ENCODE assay signal across 23 cellular contexts in genomic region chr15:99132122-99132521, GRCh38. TPM values are rescaled to one million over a fixed set of nuclear protein-coding genes. Genes with fewer than 3 reads are reported as not detected.
DNase-seq lines count a peak whose midpoint lies in the region; ATAC-seq, FAIRE-seq and TF ChIP-seq lines count a peak whose summit lies in the region.
"Had no signal": no experiment of that assay in that cellular context is flagged by ENCODE, and none has a peak within 500 bp of the region (broad histone marks: within the 10 kb centered on the region; RNA-seq: fewer than 3 reads in every experiment).

No MANE protein-coding gene starts in this region.

- in situ Hi-C loops in mammary epithelial cell (cut with MboI; ENCODE audit: low sequenced_read_pairs in 2 of 2): no loop called here
- in situ Hi-C loops in HepG2 (cut with HindIII; ENCODE audit: extremely low pct_ligation_motif_present, low pct_unique_long_range_greater_than_20kb): no loop called here
- in situ Hi-C loops in gastrocnemius medialis (cut with MboI; ENCODE audit: low sequenced_read_pairs in 4 of 4): no loop called here

- H3K27ac ChIP-seq in breast epithelium (peak overlapping the region; percentile 77 to 87), mammary epithelial cell (ENCODE audit: insufficient read depth, low read depth, low read length) (no peak overlapping the region), HepG2 (ENCODE audit: extremely low read length, insufficient read depth, low read length) (peak overlapping the region; percentile 47), gastrocnemius medialis (peak overlapping the region; percentile 63 to 97 (median 90))
- H3K27ac ChIP-seq: 22Rv1, HL-60, PC-9 had no signal

- TF ChIP-seq POLR2A in breast epithelium (IDR thresholded peaks at IDR 0.05) (no peak), HepG2 (IDR thresholded peaks at IDR 0.05; ENCODE audit: insufficient read depth in 1 of 2, low read depth in 2 of 2, low read length in 2 of 2) (no peak), gastrocnemius medialis (IDR thresholded peaks at IDR 0.05) (no peak)

- H3K9me3 ChIP-seq in breast epithelium: no peaks in the 10 kb centered on the region
- H3K9me3 ChIP-seq in mammary epithelial cell (replicated peaks; ENCODE audit: insufficient read depth, low read length): no peaks in the 10 kb centered on the region
- no peaks in the 10 kb centered on the region for H3K9me3 ChIP-seq in HepG2 (ENCODE audit: low read length)
- H3K9me3 ChIP-seq in gastrocnemius medialis: no peaks in the 10 kb centered on the region
- H3K9me3 ChIP-seq: HAP-1 had no signal

- 90% methylated on average over 4 of the region's 4 CpGs for WGBS in mammary epithelial cell (ENCODE audit: low coverage, missing lambda C conversion rate)
- 93% methylated on average over 3 of the region's 4 CpGs for WGBS in HepG2 (ENCODE audit: low lambda C conversion rate)

- H3K79me2 ChIP-seq in mammary epithelial cell (ENCODE audit: insufficient read depth, low read length) (no peaks in the 10 kb centered on the region), HepG2 (ENCODE audit: insufficient read depth, low read length) (no peaks in the 10 kb centered on the region)

- H3K4me2 ChIP-seq in mammary epithelial cell (ENCODE audit: insufficient read depth, low read depth, low read length): no peak overlapping the region
- H3K4me2 ChIP-seq in HepG2 (ENCODE audit: low read depth, low read length): peak overlapping the region; percentile 43
- H3K4me2 ChIP-seq: GM23338, PC-9 had no signal

- H3K27me3 ChIP-seq in breast epithelium (no peaks in the 10 kb centered on the region), mammary epithelial cell (ENCODE audit: insufficient read depth, low read length) (no peaks in the 10 kb centered on the region), HepG2 (ENCODE audit: control insufficient read depth in 1 of 2, insufficient read depth in 2 of 2, low read length in 2 of 2) (no peaks in the 10 kb centered on the region), gastrocnemius medialis (no peaks in the 10 kb centered on the region)

- no peak overlapping the region for H2AFZ ChIP-seq in mammary epithelial cell (ENCODE audit: low read depth, low read length)
- no peak overlapping the region for H2AFZ ChIP-seq in HepG2 (ENCODE audit: low read length)
- H2AFZ ChIP-seq: GM23338, PC-9 had no signal

- POLR2A ChIA-PET in HepG2 (lab: Yijun Ruan, JAX): interaction anchor here (1.3 kb wide), 1 partner anchor 27 kb away, joined by 5 read pairs; the partner anchor contains the start of gene SYNM
- POLR2A ChIA-PET in HEK293T (lab: Yijun Ruan, JAX): no interaction called here

- H3K36me3 ChIP-seq in breast epithelium (no peaks in the 10 kb centered on the region), mammary epithelial cell (ENCODE audit: insufficient read depth, low read length) (no peaks in the 10 kb centered on the region), HepG2 (replicated peaks in 1 of 2; ENCODE audit: control insufficient read depth in 1 of 2, insufficient read depth in 2 of 2, low read length in 2 of 2) (peaks cover 0 to 11% of the 10 kb centered on the region in 2 experiments; a peak in 4 of 5 replicates), gastrocnemius medialis (peaks cover 0 to 70% of the 10 kb centered on the region in 2 donors)

- no peak for FAIRE-seq in HepG2 (lab: Jason Lieb, UNC)
- FAIRE-seq: GM12891 had no signal

- TF ChIP-seq CTCF in breast epithelium (IDR thresholded peaks at IDR 0.05) (no peak), mammary epithelial cell (conservative IDR thresholded peaks at IDR 0.05 in 1 of 2, IDR thresholded peaks at IDR 0.05 in 1 of 2; ENCODE audit: extremely low read depth in 1 of 2, insufficient read depth in 1 of 2, low read depth in 1 of 2, low read length in 2 of 2) (no peak), HepG2 (CRISPR knock-in tag; IDR thresholded peaks at IDR 0.05) (no peak), gastrocnemius medialis (IDR thresholded peaks at IDR 0.05 in 4 of 5, conservative IDR thresholded peaks at IDR 0.05 in 1 of 5) (no peak)

- H3K9ac ChIP-seq in mammary epithelial cell (ENCODE audit: insufficient read depth, low read length) (no peak overlapping the region), HepG2 (ENCODE audit: insufficient read depth, low read depth, low read length) (no peak overlapping the region)

- BruUV-seq in mammary epithelial cell (replicated peaks; lab: Mats Ljungman, UMichigan) (no TSS peak), HepG2 (replicated peaks; lab: Mats Ljungman, UMichigan) (no TSS peak)

- DNase-seq in breast epithelium (ENCODE audit: low spot score in 2 of 2): peak in 1 of 2 donors; percentile 14
- no peak for DNase-seq in mammary epithelial cell
- DNase-seq in HepG2 (ENCODE audit: low spot score): no peak
- no peak for DNase-seq in gastrocnemius medialis
- DNase-seq in dedifferentiated amniotic fluid mesenchymal stem cell (ENCODE audit: extremely low spot score): no peak
- DNase-seq in NCI-H510A treated with DMSO at 0.1 percent for 48 hours (lab: John Stamatoyannopoulos, UW): no peak
- DNase-seq in HEK293T (ENCODE audit: extremely low spot score): no peak
- no peak for DNase-seq in HPDE6-E6E7 (ENCODE audit: extremely low spot score)
- DNase-seq: C1 segment of cervical spinal cord; CD8-positive, alpha-beta T cell; DND-41; KG1; NCI-H1092; NCI-H1436; NCI-H187 treated with DMSO at 0.1 percent for 48 hours; NCI-H2107; PC-9; SIG-M5 had no signal

- TF ChIP-seq RAD21 in HepG2 (CRISPR knock-in tag; IDR thresholded peaks at IDR 0.05): no peak

- ATAC-seq in HepG2 (no peak; the same call in 2 of the 3 replicates), gastrocnemius medialis (no peak)
- ATAC-seq: CD8-positive, alpha-beta T cell; GM23338 had no signal

- H3K4me1 ChIP-seq in breast epithelium (no peaks in the 10 kb centered on the region), mammary epithelial cell (ENCODE audit: insufficient read depth, low read length) (peaks cover 3% of the 10 kb centered on the region), HepG2 (ENCODE audit: insufficient read depth, low read length) (peaks cover 47% of the 10 kb centered on the region), gastrocnemius medialis (peaks cover 47 to 59% of the 10 kb centered on the region in 2 donors)
- H3K4me1 ChIP-seq: HAP-1 had no signal

- CTCF ChIA-PET in mammary epithelial cell (lab: Charles Lee; ENCODE audit: low non-redundant PET): no interaction called here
- CTCF ChIA-PET in HepG2 (lab: Yijun Ruan, JAX; ENCODE audit: low intra/inter-chr PET ratio, low total read pairs): no interaction called here
- CTCF ChIA-PET in HEK293T (lab: Yijun Ruan, JAX): no interaction called here

- TF ChIP-seq EP300 in HepG2 (IDR thresholded peaks at IDR 0.05; ENCODE audit: low read depth in 2 of 2, low read length in 2 of 2): no peak
- no peak for TF ChIP-seq EP300 in HepG2 (CRISPR knock-in tag; IDR thresholded peaks at IDR 0.05; ENCODE audit: borderline replicate concordance)

- dilution Hi-C loops in mammary epithelial cell (cut with HindIII; ENCODE audit: low sequenced_read_pairs): no loop called here

- H3K4me3 ChIP-seq in breast epithelium (no peak overlapping the region), mammary epithelial cell (replicated peaks in 1 of 3; ENCODE audit: insufficient read depth in 1 of 3, low read depth in 2 of 3, low read length in 3 of 3) (no peak overlapping the region), HepG2 (replicated peaks in 1 of 3; ENCODE audit: insufficient read depth in 1 of 3, low read depth in 2 of 3, low read length in 3 of 3) (no peak overlapping the region), gastrocnemius medialis (no peak overlapping the region)
- H3K4me3 ChIP-seq: GM23338, HAP-1, PC-9 had no signal

- intact Hi-C loops in breast epithelium (cut with DNase I; ENCODE audit: low total_unique reads): no loop called here
- intact Hi-C loops in mammary epithelial cell (cut with micrococcal nuclease): no loop called here
- intact Hi-C loops in HepG2 (cut with micrococcal nuclease; ENCODE audit: unreplicated experiment): no loop called here
- intact Hi-C loops in gastrocnemius medialis (cut with DNase I; ENCODE audit: low total_unique reads): no loop called here

- H4K20me1 ChIP-seq in mammary epithelial cell (ENCODE audit: insufficient read depth, low read length) (no peaks in the 10 kb centered on the region), HepG2 (ENCODE audit: insufficient read depth, low read length) (no peaks in the 10 kb centered on the region)

TF ChIP-seq in HEK293T, 16 proteins besides CTCF, POLR2A, EP300 and RAD21 (continues in another document):
- TF ChIP-seq CTBP1 (IDR thresholded peaks at IDR 0.05; ENCODE audit: borderline replicate concordance) (no peak), NFRKB (IDR thresholded peaks at IDR 0.05) (no peak), FOXA1 (IDR thresholded peaks at IDR 0.05) (no peak), LEF1 (IDR thresholded peaks at IDR 0.05; ENCODE audit: borderline replicate concordance) (no peak), SUZ12 (IDR thresholded peaks at IDR 0.05) (no peak), TARDBP (IDR thresholded peaks at IDR 0.05) (no peak)

RNA-seq across cellular contexts. Expression of gene SYNM, which starts 27.2 kb away (rescaled TPM):
- total RNA-seq in breast epithelium: 100 to 1,000 TPM in 2 of 3 donors, 10 to 100 TPM in 1; 32.0 to 319 (median 115) TPM
- total RNA-seq in mammary epithelial cell: 1 to 10 TPM in 1 of 2 donors, under 1 TPM in 1; 0.82 to 4.3 TPM
- polyA plus RNA-seq in mammary epithelial cell: 0.31 TPM
- polyA minus RNA-seq in mammary epithelial cell: 4.4 TPM
- 3.7 and 6.0 TPM in 2 replicates for total RNA-seq in HepG2 (2016; rRNA removed; fragmentation: Illumina TruSeq; extraction: Trizol)
- total RNA-seq in HepG2 (2016; cell fraction: cytosol; rRNA removed; fragmentation: Illumina TruSeq; extraction: Trizol; ENCODE audit: low read depth): 0.20 and 0.44 TPM in 2 replicates
- total RNA-seq in HepG2 (2016; cell fraction: insoluble cytoplasmic fraction; rRNA removed; fragmentation: Illumina TruSeq; extraction: Trizol): 3.8 and 5.5 TPM in 2 replicates
- total RNA-seq in HepG2 (2016; cell fraction: membrane; rRNA removed; fragmentation: Illumina TruSeq; extraction: Trizol): 1.6 and 1.7 TPM in 2 replicates
- 4.7 and 4.8 TPM in 2 replicates for total RNA-seq in HepG2 (2016; cell fraction: nucleus; rRNA removed; fragmentation: Illumina TruSeq; extraction: Trizol)
- 1.1 and 1.2 TPM in 2 replicates for polyA plus RNA-seq in HepG2 (2011; rRNA removed)
- polyA plus RNA-seq in HepG2 (2011; cell fraction: cytosol; rRNA removed): 0.74 and 0.99 TPM in 2 replicates
- polyA plus RNA-seq in HepG2 (2011; cell fraction: nucleus; rRNA removed): 2.4 and 2.9 TPM in 2 replicates
- polyA plus RNA-seq in HepG2 (2012): 1.6 and 2.4 TPM in 2 replicates
- 0.16 and 0.17 TPM in 2 replicates for polyA plus RNA-seq in HepG2 (2016; cell fraction: cytosol; fragmentation: Illumina TruSeq; extraction: Trizol; ENCODE audit: low read depth)
- 4.5 and 4.9 TPM in 2 replicates for polyA plus RNA-seq in HepG2 (2016; cell fraction: insoluble cytoplasmic fraction; fragmentation: Illumina TruSeq; extraction: Trizol; ENCODE audit: low read depth)
- polyA plus RNA-seq in HepG2 (2016; cell fraction: membrane; fragmentation: Illumina TruSeq; extraction: Trizol; ENCODE audit: low read depth): 0.78 and 0.93 TPM in 2 replicates
- polyA plus RNA-seq in HepG2 (2016; cell fraction: nucleus; fragmentation: Illumina TruSeq; extraction: Trizol; ENCODE audit: insufficient read depth, low read depth): 6.9 TPM in 2 replicates
- 2.1 and 23.9 TPM in 2 replicates for polyA minus RNA-seq in HepG2 (2011; rRNA and poly(A)+ RNA removed; ENCODE audit: low replicate concordance)
- 2.3 TPM in 2 replicates for polyA minus RNA-seq in HepG2 (2011; cell fraction: cytosol; rRNA and poly(A)+ RNA removed)
- 3.3 and 3.5 TPM in 2 replicates for polyA minus RNA-seq in HepG2 (2011; cell fraction: nucleus; rRNA and poly(A)+ RNA removed)
- 100 to 1,000 TPM; 200 to 308 (median 266) TPM for total RNA-seq in gastrocnemius medialis

Comparison
In these comparisons a context has a peak if more than half of its experiments do, and no peak if none do; other contexts are left out.
1. RNA of gene SYNM, which starts 27.2 kb away (total RNA-seq): 200 to 308 TPM in gastrocnemius medialis and 32.0 to 319 TPM in breast epithelium; 0.82 to 4.3 TPM in mammary epithelial cell and 0.20 to 6.0 TPM in HepG2; every median in the first group is over 4 times any median in the second.